ENCODE assay signal across 1 cellular context in genomic region chr21:42892582-42892930, GRCh38.
A peak's percentile ranks its signal among the peaks of the same experiment; 100 is the strongest.
TF ChIP-seq lines count a peak whose summit lies in the region.

No MANE protein-coding gene starts in this region.

TF ChIP-seq in A549, 52 proteins besides CTCF, POLR2A, EP300 and RAD21:
- TF ChIP-seq PHF8 (IDR thresholded peaks at IDR 0.05; ENCODE audit: borderline replicate concordance, low read depth) (no peak), MAZ (IDR thresholded peaks at IDR 0.05; ENCODE audit: borderline replicate concordance, low read depth, low read length) (no peak), HMGXB4 (CRISPR knock-in tag; IDR thresholded peaks at IDR 0.05; ENCODE audit: borderline replicate concordance) (no peak), EHMT2 (IDR thresholded peaks at IDR 0.05; ENCODE audit: low read depth) (no peak), E2F6 (IDR thresholded peaks at IDR 0.05; ENCODE audit: borderline replicate concordance, low read depth) (peak; percentile 24; the same call in 1 of the 2 replicates), FOSL2 (IDR thresholded peaks at IDR 0.05) (no peak), FOSL2 (CRISPR knock-in tag; IDR thresholded peaks at IDR 0.05) (no peak), HDAC2 (IDR thresholded peaks at IDR 0.05) (no peak), POLR2AphosphoS2 (conservative IDR thresholded peaks at IDR 0.05; ENCODE audit: low read length) (no peak), MAFK (IDR thresholded peaks at IDR 0.05; ENCODE audit: partially characterized antibody) (no peak), MAX (IDR thresholded peaks at IDR 0.05) (peak; percentile 71), RCOR1 (IDR thresholded peaks at IDR 0.05; ENCODE audit: low read depth, low read length) (no peak), HOXB13 (CRISPR knock-in tag; IDR thresholded peaks at IDR 0.05; ENCODE audit: low read depth) (peak; percentile 64), JUNB (IDR thresholded peaks at IDR 0.05) (no peak), JUN (IDR thresholded peaks at IDR 0.05) (no peak), HOXA7 (CRISPR knock-in tag; IDR thresholded peaks at IDR 0.05) (0 out of 2 replicates have a peak, but pooled peaks have one; percentile 66), MYC (IDR thresholded peaks at IDR 0.05; ENCODE audit: borderline replicate concordance, low read length) (peak; percentile 50; the same call in 1 of the 2 replicates), GATA3 (IDR thresholded peaks at IDR 0.05; ENCODE audit: borderline replicate concordance) (0 out of 2 replicates have a peak, but pooled peaks have one; percentile 0), USF2 (IDR thresholded peaks at IDR 0.05) (no peak), SREBF2 (IDR thresholded peaks at IDR 0.05) (no peak), ZFP36 (IDR thresholded peaks at IDR 0.05; ENCODE audit: borderline replicate concordance, partially characterized antibody) (no peak), NFE2L2 (conservative IDR thresholded peaks at IDR 0.05; ENCODE audit: low read length) (no peak)
